ENCODE assay signal across 19 cellular contexts in genomic region chrX:29762006-29762405, GRCh38.
DNase-seq lines count a peak whose midpoint lies in the region; ATAC-seq and TF ChIP-seq lines count a peak whose summit lies in the region.
"Had no signal": no experiment of that assay in that cellular context is flagged by ENCODE, and none has a peak within 500 bp of the region (broad histone marks: within the 10 kb centered on the region; RNA-seq: fewer than 3 reads in every experiment).

No MANE protein-coding gene starts in this region.

- H3K27ac ChIP-seq in ACC112 (ENCODE audit: low read depth, low read length) (no peak overlapping the region), SK-N-SH (ENCODE audit: low read depth in 2 of 2, low read length in 1 of 2) (peak overlapping the region; percentile 22 to 65; a peak in 3 of 4 replicates), dorsolateral prefrontal cortex (peak overlapping the region in 57 of 59 donors; percentile 23 to 90 (median 76)), heart right ventricle (no peak overlapping the region)

- H3K36me3 ChIP-seq in ACC112 (ENCODE audit: insufficient read depth, low read length) (no peaks in the 10 kb centered on the region), SK-N-SH (replicated peaks in 1 of 2; ENCODE audit: control insufficient read depth in 1 of 2, insufficient read depth in 2 of 2, low read length in 1 of 2) (no peaks in the 10 kb centered on the region), heart right ventricle (no peaks in the 10 kb centered on the region)

- no peaks in the 10 kb centered on the region for H4K20me1 ChIP-seq in SK-N-SH (ENCODE audit: insufficient read depth)

- no peak overlapping the region for H3K4me3 Mint-ChIP-seq in CD14-positive monocyte
- H3K4me3 Mint-ChIP-seq: CD4-positive, alpha-beta memory T cell had no signal

- no peak for TF ChIP-seq EP300 in SK-N-SH (IDR thresholded peaks at IDR 0.05; ENCODE audit: borderline replicate concordance in 1 of 2, low read depth in 1 of 2, low read length in 1 of 2)

- TF ChIP-seq RAD21 in SK-N-SH (IDR thresholded peaks at IDR 0.05; ENCODE audit: low read length), result no peak

- no peaks in the 10 kb centered on the region for H3K9me2 ChIP-seq in SK-N-SH

- intact Hi-C loops in dorsolateral prefrontal cortex (cut with DNase I) (no loop called here), heart right ventricle (cut with DNase I) (no loop called here), CD14-positive monocyte (cut with micrococcal nuclease) (no loop called here)

- H2AFZ ChIP-seq in ACC112 (ENCODE audit: low read length, unreplicated experiment) (peak overlapping the region; percentile 68), SK-N-SH (ENCODE audit: low read depth) (0 out of 2 replicates have a peak overlapping the region, but pooled peaks have one; percentile 17)

- CTCF ChIA-PET in SK-N-SH (lab: Yijun Ruan, JAX), result no interaction called here

- TF ChIP-seq CTCF in SK-N-SH (IDR thresholded peaks at IDR 0.05) (no peak), dorsolateral prefrontal cortex (IDR thresholded peaks at IDR 0.05 in 54 of 56, conservative IDR thresholded peaks at IDR 0.05 in 2 of 56; ENCODE audit: low read depth in 1 of 56, partially characterized antibody in 56 of 56) (no peak), heart right ventricle (IDR thresholded peaks at IDR 0.05) (no peak), CD14-positive monocyte (IDR thresholded peaks at IDR 0.05) (no peak)

- no peaks in the 10 kb centered on the region for H3K4me1 ChIP-seq in ACC112 (ENCODE audit: control insufficient read depth, insufficient read depth, low read length, unreplicated experiment)
- no peaks in the 10 kb centered on the region; a peak in 1 of 4 replicates for H3K4me1 ChIP-seq in SK-N-SH (ENCODE audit: control insufficient read depth in 1 of 2, insufficient read depth in 2 of 2, low read depth in 1 of 2, low read length in 1 of 2)
- no peaks in the 10 kb centered on the region for H3K4me1 ChIP-seq in heart right ventricle

- no peaks in the 10 kb centered on the region for H3K4me1 Mint-ChIP-seq in CD14-positive monocyte
- H3K4me1 Mint-ChIP-seq: CD4-positive, alpha-beta memory T cell had no signal

- H3K9me3 Mint-ChIP-seq in CD14-positive monocyte, result peaks cover 0 to 2% (median 0%) of the 10 kb centered on the region in 7 donors

- no peaks in the 10 kb centered on the region for H3K9me3 ChIP-seq in SK-N-SH
- H3K9me3 ChIP-seq in heart right ventricle, result no peaks in the 10 kb centered on the region

- H3F3A ChIP-seq in SK-N-SH (replicated peaks; ENCODE audit: insufficient read depth), result no peaks in the 10 kb centered on the region

- H3K9ac ChIP-seq in SK-N-SH, result no peak overlapping the region

- peak overlapping the region; percentile 24; the same call in 1 of the 2 replicates for H3K4me2 ChIP-seq in SK-N-SH

- no peaks in the 10 kb centered on the region for H3K36me3 Mint-ChIP-seq in CD14-positive monocyte
- H3K36me3 Mint-ChIP-seq: CD4-positive, alpha-beta memory T cell had no signal

- H3K27me3 Mint-ChIP-seq in CD14-positive monocyte (ENCODE audit: low read depth in 3 of 3), result no peaks in the 10 kb centered on the region
- H3K27me3 Mint-ChIP-seq: CD4-positive, alpha-beta memory T cell had no signal

- H3K27ac Mint-ChIP-seq in CD14-positive monocyte, result no peak overlapping the region
- H3K27ac Mint-ChIP-seq: CD4-positive, alpha-beta memory T cell had no signal

- no peaks in the 10 kb centered on the region for H3K27me3 ChIP-seq in ACC112 (ENCODE audit: insufficient read depth, low read length)
- no peaks in the 10 kb centered on the region for H3K27me3 ChIP-seq in SK-N-SH (ENCODE audit: insufficient read depth)
- H3K27me3 ChIP-seq in dorsolateral prefrontal cortex, result peaks cover 0 to 36% (median 5%) of the 10 kb centered on the region in 45 donors
- no peaks in the 10 kb centered on the region for H3K27me3 ChIP-seq in heart right ventricle

- no peak for ATAC-seq in heart right ventricle
- no peak for ATAC-seq in GM18909 (IDR thresholded peaks at IDR 0.05; ENCODE audit: poor library complexity, unreplicated experiment)
- ATAC-seq: K562 had no signal

- H3K4me3 ChIP-seq in ACC112 (ENCODE audit: low read depth, low read length) (no peak overlapping the region), SK-N-SH (ENCODE audit: low read depth in 2 of 2, low read length in 1 of 2) (no peak overlapping the region), dorsolateral prefrontal cortex (peak overlapping the region in 30 of 59 donors; percentile 1 to 46 (median 22)), heart right ventricle (no peak overlapping the region)
- H3K4me3 ChIP-seq: K562 had no signal

- POLR2A ChIA-PET in SK-N-SH (lab: Yijun Ruan, JAX), result no interaction called here

- H3K79me2 ChIP-seq in ACC112 (ENCODE audit: control insufficient read depth, insufficient read depth, low read length, unreplicated experiment), result no peaks in the 10 kb centered on the region
- H3K79me2 ChIP-seq in SK-N-SH (ENCODE audit: insufficient read depth), result no peaks in the 10 kb centered on the region

- DNase-seq in SK-N-SH (no peak), dorsolateral prefrontal cortex (no peak), pons (ENCODE audit: low spot score) (peak; percentile 77), heart right ventricle (no peak), germinal center (ENCODE audit: low spot score) (no peak), CD14-positive monocyte (ENCODE audit: low spot score) (no peak)
- DNase-seq: 8988T; CD4-positive, alpha-beta memory T cell; DMS153; GDM1; GOT3; NCI-H1105; NCI-H2227 treated with DMSO at 0.1 percent for 48 hours; NCI-H510A treated with DMSO at 0.1 percent for 48 hours; NCI-H774; SHP77 had no signal

- WGBS in SK-N-SH (ENCODE audit: low lambda C conversion rate), result 73% methylated on average over 4 of the region's 4 CpGs
- 76 to 78% methylated on average over 4 of the region's 4 CpGs for WGBS in heart right ventricle, 2 donors

TF ChIP-seq in SK-N-SH, 30 proteins besides CTCF, POLR2A, EP300 and RAD21 (continues in another document):
- TF ChIP-seq EZH2phosphoT487 (IDR thresholded peaks at IDR 0.05; ENCODE audit: borderline replicate concordance, low read depth) (no peak), JUND (IDR thresholded peaks at IDR 0.05) (no peak), IRF3 (IDR thresholded peaks at IDR 0.05; ENCODE audit: low read depth, low read length) (no peak), SIN3A (IDR thresholded peaks at IDR 0.05; ENCODE audit: borderline replicate concordance, low read depth, low read length) (no peak), NRF1 (IDR thresholded peaks at IDR 0.05; ENCODE audit: low read depth, low read length) (no peak), SMC3 (IDR thresholded peaks at IDR 0.05; ENCODE audit: low read depth, low read length) (no peak), GABPA (IDR thresholded peaks at IDR 0.05; ENCODE audit: low read depth) (no peak), MEF2A (IDR thresholded peaks at IDR 0.05; ENCODE audit: borderline replicate concordance, low read depth) (no peak), PBX3 (IDR thresholded peaks at IDR 0.05) (no peak), ELF1 (IDR thresholded peaks at IDR 0.05) (no peak), FOXM1 (IDR thresholded peaks at IDR 0.05; ENCODE audit: low read depth) (no peak), ZBTB33 (IDR thresholded peaks at IDR 0.05; ENCODE audit: borderline replicate concordance, low read depth) (no peak), USF2 (IDR thresholded peaks at IDR 0.05; ENCODE audit: borderline replicate concordance, low read depth, low read length) (no peak), TEAD4 (IDR thresholded peaks at IDR 0.05; ENCODE audit: borderline replicate concordance, insufficient read depth) (no peak)

Comparison
In these comparisons a context has a peak if more than half of its experiments do, and no peak if none do; other contexts are left out.
1. H3K27ac ChIP-seq: peak in SK-N-SH (2 of 2) and dorsolateral prefrontal cortex (57 of 59); none in ACC112 (single experiment) and heart right ventricle (0 of 10).
2. H3K4me3 ChIP-seq: peak in dorsolateral prefrontal cortex (30 of 59); none in ACC112 (single experiment), SK-N-SH (0 of 2) and heart right ventricle (0 of 10).